ENCODE assay signal across 8 cellular contexts in the genomic region with DNA sequence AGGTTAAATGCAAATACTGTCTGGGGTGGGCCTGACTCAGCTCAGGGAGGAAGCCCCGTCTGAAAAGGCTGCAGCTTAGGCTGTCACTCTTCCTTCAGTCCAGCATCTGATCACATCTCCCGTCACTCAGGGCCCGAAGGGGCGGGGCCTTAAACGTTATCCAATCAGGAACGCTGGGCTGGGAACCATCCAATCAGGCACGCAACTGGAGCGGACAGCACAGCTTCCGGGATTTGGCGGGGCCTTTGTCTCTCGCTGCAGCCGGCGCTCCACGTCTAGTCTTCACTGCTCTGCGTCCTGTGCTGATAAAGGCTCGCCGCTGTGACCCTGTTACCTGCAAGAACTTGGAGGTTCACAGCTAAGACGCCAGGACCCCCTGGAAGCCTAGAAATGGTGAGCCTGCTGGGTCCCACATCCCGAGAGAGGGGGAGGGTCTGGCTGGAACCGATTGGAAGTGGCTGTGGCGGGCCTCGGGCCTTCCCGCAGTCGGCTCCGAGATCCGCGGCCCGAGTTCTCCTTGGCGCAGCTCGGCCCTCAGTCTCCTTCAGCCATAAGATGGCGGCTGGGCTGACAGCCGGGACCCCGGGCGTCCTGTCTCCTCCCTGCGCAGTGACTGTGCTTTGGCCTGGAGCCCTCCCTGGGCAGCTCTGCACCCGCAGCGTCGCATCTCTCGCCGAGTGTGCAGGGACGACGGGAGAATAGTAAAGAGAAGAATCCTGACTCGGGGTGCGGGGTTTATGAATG. TPM values are rescaled to one million over a fixed set of nuclear protein-coding genes. Genes with fewer than 3 reads are reported as not detected.
DNase-seq lines count a peak whose midpoint lies in the region; ATAC-seq, FAIRE-seq and TF ChIP-seq lines count a peak whose summit lies in the region.

A gene (plus strand): TSS at position 248 of the 744 bp plus-strand sequence. CDS start 143 bp downstream, at position 391.

- peak within 1 kb of the TSS; percentile 100 for H3K27ac Mint-ChIP-seq in chondrocyte (ENCODE audit: unreplicated experiment)

- intact Hi-C loops in kidney (cut with DNase I) = no loop called here

- no peaks in the 10 kb centered on the region for H3K27me3 Mint-ChIP-seq in chondrocyte (ENCODE audit: low read depth)

- H3K9me3 ChIP-seq in kidney (ENCODE audit: control insufficient read depth in 1 of 2, low read length in 2 of 2) = no peaks in the 10 kb centered on the region

- FAIRE-seq in kidney (lab: Jason Lieb, UNC) = peak; percentile 92

- H3K9me3 Mint-ChIP-seq in chondrocyte (ENCODE audit: low read depth) = no peaks in the 10 kb centered on the region

- peak; percentile 97 for TF ChIP-seq POLR2A in GM19099 (IDR thresholded peaks at IDR 0.05; ENCODE audit: extremely low read depth, insufficient read length, low read depth)

- H3K27ac ChIP-seq in kidney (ENCODE audit: low read depth in 2 of 2, low read length in 2 of 2) = peak within 1 kb of the TSS in 1 of 2 donors; percentile 74

- no peaks in the 10 kb centered on the region for H3K4me1 ChIP-seq in kidney (ENCODE audit: control insufficient read depth in 1 of 2, insufficient read depth in 1 of 2, low read depth in 1 of 2, low read length in 2 of 2)

- peak; percentile 95 for DNase-seq in AG20443 (ENCODE audit: low spot score)
- peak; percentile 87 for DNase-seq in NCI-H510A (lab: John Stamatoyannopoulos, UW)
- peak; percentile 89 for DNase-seq in activated CD4-positive, alpha-beta T cell treated with anti-CD3 and anti-CD28 coated beads for 1 hour
- DNase-seq in chondrocyte (ENCODE audit: low spot score) = peak; percentile 98
- DNase-seq in kidney = peak; percentile 98
- DNase-seq in stimulated activated CD4-positive, alpha-beta T cell treated with anti-CD3 and anti-CD28 coated beads, Interleukin-15, amount 100 ng/mL, for 24 hours = peak; percentile 98

- peaks cover 24% of the 10 kb centered on the region for H3K4me1 Mint-ChIP-seq in chondrocyte (ENCODE audit: low read depth)

- H3K36me3 ChIP-seq in kidney (ENCODE audit: control insufficient read depth in 1 of 2, insufficient read depth in 2 of 2, low read length in 2 of 2) = no peaks in the 10 kb centered on the region

- H3K4me3 Mint-ChIP-seq in chondrocyte (ENCODE audit: unreplicated experiment) = peak within 1 kb of the TSS; percentile 92

- peak within 1 kb of the TSS; percentile 79 to 97 for H3K4me3 ChIP-seq in kidney (ENCODE audit: low read length in 2 of 2)

- peak; percentile 99 for ATAC-seq in HG03432 (IDR thresholded peaks at IDR 0.05; ENCODE audit: unreplicated experiment)

- TF ChIP-seq CTCF in chondrocyte (IDR thresholded peaks at IDR 0.05) (no peak), kidney (IDR thresholded peaks at IDR 0.05; ENCODE audit: borderline replicate concordance, extremely low read depth, insufficient read depth) (no peak)

- peaks cover 2% of the 10 kb centered on the region for H3K36me3 Mint-ChIP-seq in chondrocyte (ENCODE audit: low read depth)

- H3K9ac ChIP-seq in kidney (ENCODE audit: low read length in 2 of 2) = peak within 1 kb of the TSS; percentile 52 to 94

RNA-seq across cellular contexts. Expression of the gene that starts here (rescaled TPM):
- total RNA-seq in chondrocyte (4.0 to 5.8 TPM (median 4.6 TPM) in 3 replicates), kidney (9.5 TPM)
- 2.4 TPM for polyA plus RNA-seq in kidney (ENCODE audit: insufficient read depth, low read depth, low replicate concordance)
